Comparison of ENCODE assay signal across 32 cellular contexts in the genomic region with DNA sequence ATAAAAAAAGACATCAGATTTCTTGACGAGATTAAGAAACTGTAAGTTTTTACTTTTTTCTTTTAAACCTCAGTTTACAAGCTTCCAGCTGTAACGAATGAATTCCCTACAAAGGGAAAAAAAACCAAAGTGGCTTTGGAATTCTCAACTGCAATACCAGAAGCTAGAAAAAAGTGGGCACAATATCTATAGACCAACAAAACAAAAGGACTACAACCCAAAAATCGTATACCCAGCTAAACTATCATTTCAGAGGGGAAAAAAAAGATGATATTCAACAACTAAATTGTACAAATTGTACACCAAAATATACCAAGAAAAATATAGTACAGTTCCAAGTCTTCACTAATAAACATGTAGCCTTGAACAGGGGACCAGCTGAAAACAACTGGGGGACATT. TPM values are rescaled to one million over a fixed set of nuclear protein-coding genes. Genes with fewer than 3 reads are reported as not detected.
DNase-seq lines count a peak whose midpoint lies in the region; ATAC-seq, FAIRE-seq and TF ChIP-seq lines count a peak whose summit lies in the region.
"Had no signal": no experiment of that assay in that cellular context is flagged by ENCODE, and none has a peak within 500 bp of the region (broad histone marks: within the 10 kb centered on the region; RNA-seq: fewer than 3 reads in every experiment).

No MANE protein-coding gene starts in this region.

- H3K4me3 ChIP-seq in HepG2 (replicated peaks in 1 of 3; ENCODE audit: insufficient read depth in 1 of 3, low read depth in 2 of 3, low read length in 3 of 3) (no peak overlapping the region), right lobe of liver (no peak overlapping the region), K562 (no peak overlapping the region)
- H3K4me3 ChIP-seq: A549; BLaER1; BLaER1 treated with 17β-estradiol and CSF1 and Interleukin-3, amounts not matched to agents 10 nM and 100 nM had no signal

- CTCF ChIA-PET in HepG2 (lab: Yijun Ruan, JAX; ENCODE audit: low intra/inter-chr PET ratio, low total read pairs): no interaction called here
- CTCF ChIA-PET in K562 (lab: Yijun Ruan, JAX; ENCODE audit: low intra/inter-chr PET ratio): no interaction called here

- ATAC-seq in HepG2 (no peak), right lobe of liver (no peak), K562 (no peak)
- ATAC-seq: A549; CD8-positive, alpha-beta T cell had no signal

- H3K27ac ChIP-seq in HepG2 (ENCODE audit: extremely low read length, insufficient read depth, low read length) (no peak overlapping the region), right lobe of liver (no peak overlapping the region), K562 (ENCODE audit: extremely low read depth, low read depth, low read length) (no peak overlapping the region)
- H3K27ac ChIP-seq: 22Rv1; A549; BLaER1; BLaER1 treated with 17β-estradiol and CSF1 and Interleukin-3, amounts not matched to agents 10 nM and 100 nM; C4-2B had no signal

- H3K4me2 ChIP-seq in HepG2 (ENCODE audit: low read depth, low read length) (no peak overlapping the region), K562 (ENCODE audit: insufficient read depth, low read length) (no peak overlapping the region)
- H3K4me2 ChIP-seq: A549; BLaER1; BLaER1 treated with 17β-estradiol and CSF1 and Interleukin-3, amounts not matched to agents 10 nM and 100 nM had no signal

- H3K36me3 ChIP-seq in HepG2 (replicated peaks in 1 of 2; ENCODE audit: control insufficient read depth in 1 of 2, insufficient read depth in 2 of 2, low read length in 2 of 2) (no peaks in the 10 kb centered on the region), right lobe of liver (no peaks in the 10 kb centered on the region), K562 (ENCODE audit: control insufficient read depth, insufficient read depth, low read length) (no peaks in the 10 kb centered on the region)
- H3K36me3 ChIP-seq: BE2C had no signal

- H3K9ac ChIP-seq in HepG2 (ENCODE audit: insufficient read depth, low read depth, low read length) (no peak overlapping the region), K562 (ENCODE audit: insufficient read depth in 1 of 2, low read depth in 2 of 2, low read length in 2 of 2) (no peak overlapping the region)
- H3K9ac ChIP-seq: BLaER1; BLaER1 treated with 17β-estradiol and CSF1 and Interleukin-3, amounts not matched to agents 10 nM and 100 nM had no signal

- intact Hi-C loops in HepG2 (cut with micrococcal nuclease; ENCODE audit: unreplicated experiment) (no loop called here), right lobe of liver (cut with DNase I) (no loop called here), K562 (cut with micrococcal nuclease) (no loop called here)

- in situ Hi-C loops in HepG2 (cut with HindIII; ENCODE audit: extremely low pct_ligation_motif_present, low pct_unique_long_range_greater_than_20kb) (no loop called here), K562 (cut with MboI) (no loop called here)

- H3K9me1 ChIP-seq in K562 (ENCODE audit: control insufficient read depth, insufficient read depth, low read length): no peaks in the 10 kb centered on the region

- no peak for TF ChIP-seq POLR2A in HepG2 (IDR thresholded peaks at IDR 0.05; ENCODE audit: insufficient read depth in 1 of 2, low read depth in 2 of 2, low read length in 2 of 2)
- TF ChIP-seq POLR2A in right lobe of liver (IDR thresholded peaks at IDR 0.05): no peak
- TF ChIP-seq POLR2A in K562 (conservative IDR thresholded peaks at IDR 0.05): no peak

- H3K79me2 ChIP-seq in HepG2 (ENCODE audit: insufficient read depth, low read length) (no peaks in the 10 kb centered on the region), K562 (ENCODE audit: control insufficient read depth, insufficient read depth, low read length) (no peaks in the 10 kb centered on the region)

- H3K27me3 ChIP-seq in HepG2 (ENCODE audit: control insufficient read depth in 1 of 2, insufficient read depth in 2 of 2, low read length in 2 of 2): no peaks in the 10 kb centered on the region
- H3K27me3 ChIP-seq in right lobe of liver: no peaks in the 10 kb centered on the region
- H3K27me3 ChIP-seq in K562 (ENCODE audit: control insufficient read depth in 2 of 2, insufficient read depth in 2 of 2, low read length in 2 of 2): no peaks in the 10 kb centered on the region
- H3K27me3 ChIP-seq: BE2C; BLaER1; BLaER1 treated with 17β-estradiol and CSF1 and Interleukin-3, amounts not matched to agents 10 nM and 100 nM had no signal

- FAIRE-seq in HepG2 (lab: Jason Lieb, UNC) (no peak), K562 (lab: Jason Lieb, UNC) (no peak)
- FAIRE-seq: A204.1, A549, D721Med had no signal

- H2AFZ ChIP-seq in HepG2 (ENCODE audit: low read length) (no peak overlapping the region), K562 (ENCODE audit: low read depth, low read length) (no peak overlapping the region)

- TF ChIP-seq CTCF in HepG2 (CRISPR knock-in tag; IDR thresholded peaks at IDR 0.05) (no peak), right lobe of liver (IDR thresholded peaks at IDR 0.05) (no peak), K562 (IDR thresholded peaks at IDR 0.05 in 2 of 3, conservative IDR thresholded peaks at IDR 0.05 in 1 of 3; ENCODE audit: insufficient read depth in 2 of 3, low read depth in 1 of 3, low read length in 3 of 3) (no peak)

- H4K20me1 ChIP-seq in HepG2 (ENCODE audit: insufficient read depth, low read length) (no peaks in the 10 kb centered on the region), K562 (replicated peaks; ENCODE audit: control insufficient read depth, insufficient read depth, low read length) (no peaks in the 10 kb centered on the region)
- H4K20me1 ChIP-seq: BLaER1; BLaER1 treated with 17β-estradiol and CSF1 and Interleukin-3, amounts not matched to agents 10 nM and 100 nM had no signal

- TF ChIP-seq EP300 in HepG2 (IDR thresholded peaks at IDR 0.05; ENCODE audit: low read depth in 2 of 2, low read length in 2 of 2) (no peak), HepG2 (CRISPR knock-in tag; IDR thresholded peaks at IDR 0.05; ENCODE audit: borderline replicate concordance) (no peak), K562 (IDR thresholded peaks at IDR 0.05; ENCODE audit: low read length) (no peak)

- TF ChIP-seq RAD21 in HepG2 (CRISPR knock-in tag; IDR thresholded peaks at IDR 0.05) (no peak), K562 (CRISPR knock-in tag; conservative IDR thresholded peaks at IDR 0.05 in 1 of 2, IDR thresholded peaks at IDR 0.05 in 1 of 2) (no peak)

- 89% methylated on average over 3 of the region's 3 CpGs for WGBS in HepG2 (ENCODE audit: low lambda C conversion rate)
- WGBS in right lobe of liver (ENCODE audit: insufficient coverage, low coverage, low lambda C conversion rate, missing lambda C conversion rate): 97% methylated on average over 3 of the region's 3 CpGs
- 46% methylated on average over 3 of the region's 3 CpGs for WGBS in K562 (ENCODE audit: insufficient coverage, low coverage, missing lambda C conversion rate)

- POLR2A ChIA-PET in HepG2 (lab: Yijun Ruan, JAX) (no interaction called here), K562 (lab: Yijun Ruan, JAX) (interaction anchor here (0.9 kb wide), 1 partner anchor 141 kb away, joined by 3 read pairs; no protein-coding TSS in a partner anchor)

- peaks cover 12% of the 10 kb centered on the region for H3K9me3 ChIP-seq in HepG2 (ENCODE audit: low read length)
- H3K9me3 ChIP-seq in right lobe of liver: no peaks in the 10 kb centered on the region
- H3K9me3 ChIP-seq in K562 (replicated peaks; ENCODE audit: control insufficient read depth, insufficient read depth, low read depth, low read length): no peaks in the 10 kb centered on the region; the same call in 1 of the 2 replicates
- H3K9me3 ChIP-seq: BE2C had no signal

- no peaks in the 10 kb centered on the region for H3K4me1 ChIP-seq in HepG2 (ENCODE audit: insufficient read depth, low read length)
- no peaks in the 10 kb centered on the region for H3K4me1 ChIP-seq in right lobe of liver
- H3K4me1 ChIP-seq in K562 (replicated peaks in 1 of 2; ENCODE audit: control insufficient read depth in 2 of 2, insufficient read depth in 2 of 2, low read length in 2 of 2): no peaks in the 10 kb centered on the region
- H3K4me1 ChIP-seq: A549; BE2C; BLaER1; BLaER1 treated with 17β-estradiol and CSF1 and Interleukin-3, amounts not matched to agents 10 nM and 100 nM; Caco-2 had no signal

- DNase-seq in HepG2 (ENCODE audit: low spot score) (no peak), right lobe of liver (no peak), K562 (ENCODE audit: extremely low read depth in 1 of 4, low spot score in 3 of 4) (no peak), NCI-H2171 (lab: John Stamatoyannopoulos, UW) (no peak)
- DNase-seq: 8988T; ACHN; AML-193; BE2C; C1 segment of cervical spinal cord; Caco-2; Calu3; CD4-positive, alpha-beta memory T cell; CD4-positive, alpha-beta T cell; CD4-positive, CD25-positive, alpha-beta regulatory T cell; CD8-positive, alpha-beta memory T cell; CD8-positive, alpha-beta T cell; COR-L47; DMS 273 treated with DMSO at 0.1 percent for 48 hours; DMS153; DMS53; DMS79; DMS79 treated with DMSO at 0.1 percent for 48 hours; DND-41; EL had no signal

- BruUV-seq in HepG2 (replicated peaks; lab: Mats Ljungman, UMichigan): no TSS peak
- no TSS peak for BruUV-seq in K562 (replicated peaks; lab: Mats Ljungman, UMichigan)

RNA-seq across cellular contexts. Expression of a gene that starts 26.8 kb away (rescaled TPM):
- total RNA-seq in HepG2 (2016; rRNA removed; fragmentation: Illumina TruSeq; extraction: Trizol): 5.1 and 7.3 TPM in 2 replicates
- total RNA-seq in HepG2 (2016; cell fraction: cytosol; rRNA removed; fragmentation: Illumina TruSeq; extraction: Trizol; ENCODE audit: low read depth): 0.40 and 1.1 TPM in 2 replicates
- 4.3 and 8.0 TPM in 2 replicates for total RNA-seq in HepG2 (2016; cell fraction: insoluble cytoplasmic fraction; rRNA removed; fragmentation: Illumina TruSeq; extraction: Trizol)
- total RNA-seq in HepG2 (2016; cell fraction: membrane; rRNA removed; fragmentation: Illumina TruSeq; extraction: Trizol): 2.5 and 3.4 TPM in 2 replicates
- total RNA-seq in HepG2 (2016; cell fraction: nucleus; rRNA removed; fragmentation: Illumina TruSeq; extraction: Trizol): 8.0 TPM in 2 replicates
- polyA plus RNA-seq in HepG2 (2011; rRNA removed): 4.5 and 4.7 TPM in 2 replicates
- 2.0 and 3.0 TPM in 2 replicates for polyA plus RNA-seq in HepG2 (2011; cell fraction: cytosol; rRNA removed)
- polyA plus RNA-seq in HepG2 (2011; cell fraction: nucleus; rRNA removed): 1.8 and 2.0 TPM in 2 replicates
- polyA plus RNA-seq in HepG2 (2012): 3.1 and 3.4 TPM in 2 replicates
- 0.42 and 0.61 TPM in 2 replicates for polyA plus RNA-seq in HepG2 (2016; cell fraction: cytosol; fragmentation: Illumina TruSeq; extraction: Trizol; ENCODE audit: low read depth)
- polyA plus RNA-seq in HepG2 (2016; cell fraction: insoluble cytoplasmic fraction; fragmentation: Illumina TruSeq; extraction: Trizol; ENCODE audit: low read depth): 4.1 and 5.1 TPM in 2 replicates
- polyA plus RNA-seq in HepG2 (2016; cell fraction: membrane; fragmentation: Illumina TruSeq; extraction: Trizol; ENCODE audit: low read depth): 1.4 and 1.7 TPM in 2 replicates
- 8.6 and 10.3 TPM in 2 replicates for polyA plus RNA-seq in HepG2 (2016; cell fraction: nucleus; fragmentation: Illumina TruSeq; extraction: Trizol; ENCODE audit: insufficient read depth, low read depth)
- polyA minus RNA-seq in HepG2 (2011; rRNA and poly(A)+ RNA removed; ENCODE audit: low replicate concordance): 4.1 and 5.9 TPM in 2 replicates
- 3.6 and 4.6 TPM in 2 replicates for polyA minus RNA-seq in HepG2 (2011; cell fraction: cytosol; rRNA and poly(A)+ RNA removed)
- 2.7 and 5.0 TPM in 2 replicates for polyA minus RNA-seq in HepG2 (2011; cell fraction: nucleus; rRNA and poly(A)+ RNA removed)
- total RNA-seq in right lobe of liver: 1 to 10 TPM in 1 of 6 experiments, under 1 TPM in 5; 0.19 to 1.2 (median 0.63) TPM
- total RNA-seq in K562 (2011; cell fraction: chromatin; rRNA removed; ENCODE audit: low replicate concordance): 3.7 and 5.9 TPM in 2 replicates
- total RNA-seq in K562 (2011; cell fraction: nucleolus; rRNA removed): 1.3 and 3.4 TPM in 2 replicates
- 4.6 and 7.0 TPM in 2 replicates for total RNA-seq in K562 (2011; cell fraction: nucleoplasm; rRNA removed)
- 4.5 and 5.8 TPM in 2 replicates for total RNA-seq in K562 (2014; rRNA removed)
- 12.3 and 15.0 TPM in 2 replicates for total RNA-seq in K562 (2014; rRNA removed; fragmentation: Illumina TruSeq; extraction: Trizol)
- 6.7 and 8.2 TPM in 2 replicates for total RNA-seq in K562 (2015; rRNA removed; fragmentation: Illumina TruSeq; extraction: Trizol)
- 9.4 and 11.6 TPM in 2 replicates for total RNA-seq in K562 (2021)
- 6.7 and 26.7 TPM in 2 replicates for polyA plus RNA-seq in K562 (2011; rRNA removed)
- 1.6 and 15.0 TPM in 2 replicates for polyA plus RNA-seq in K562 (2011; cell fraction: cytosol; rRNA removed)
- 2.0 and 14.5 TPM in 2 replicates for polyA plus RNA-seq in K562 (2011; cell fraction: nucleus; rRNA removed)
- polyA plus RNA-seq in K562 (2012): 6.4 and 13.8 TPM in 2 replicates
- 11.3 and 11.4 TPM in 2 replicates for polyA plus RNA-seq in K562 (2014; fragmentation: Illumina TruSeq; extraction: Trizol)
- 1 to 10 TPM; 4.6 to 5.6 TPM for polyA plus RNA-seq in K562 (2014; fragmentation: Nextera tagmentation; extraction: Ambion mirVana)
- polyA plus RNA-seq in K562 (2014; rRNA removed): 6.9 and 8.9 TPM in 2 replicates
- polyA minus RNA-seq in K562 (2011; rRNA and poly(A)+ RNA removed): 6.7 and 30.9 TPM in 2 replicates
- 4.1 and 12.1 TPM in 2 replicates for polyA minus RNA-seq in K562 (2011; cell fraction: cytosol; rRNA and poly(A)+ RNA removed)
- 0.81 and 6.9 TPM in 2 replicates for polyA minus RNA-seq in K562 (2011; cell fraction: nucleus; rRNA and poly(A)+ RNA removed)
- total RNA-seq: A673; CD4-positive, alpha-beta memory T cell; CD4-positive, alpha-beta T cell; CD8-positive, alpha-beta T cell had no signal
- polyA plus RNA-seq: CD4-positive, alpha-beta memory T cell; CD4-positive, CD25-positive, alpha-beta regulatory T cell; CD8-positive, alpha-beta memory T cell had no signal
